1 cellular context compared by ENCODE assay signal in the genomic region with DNA sequence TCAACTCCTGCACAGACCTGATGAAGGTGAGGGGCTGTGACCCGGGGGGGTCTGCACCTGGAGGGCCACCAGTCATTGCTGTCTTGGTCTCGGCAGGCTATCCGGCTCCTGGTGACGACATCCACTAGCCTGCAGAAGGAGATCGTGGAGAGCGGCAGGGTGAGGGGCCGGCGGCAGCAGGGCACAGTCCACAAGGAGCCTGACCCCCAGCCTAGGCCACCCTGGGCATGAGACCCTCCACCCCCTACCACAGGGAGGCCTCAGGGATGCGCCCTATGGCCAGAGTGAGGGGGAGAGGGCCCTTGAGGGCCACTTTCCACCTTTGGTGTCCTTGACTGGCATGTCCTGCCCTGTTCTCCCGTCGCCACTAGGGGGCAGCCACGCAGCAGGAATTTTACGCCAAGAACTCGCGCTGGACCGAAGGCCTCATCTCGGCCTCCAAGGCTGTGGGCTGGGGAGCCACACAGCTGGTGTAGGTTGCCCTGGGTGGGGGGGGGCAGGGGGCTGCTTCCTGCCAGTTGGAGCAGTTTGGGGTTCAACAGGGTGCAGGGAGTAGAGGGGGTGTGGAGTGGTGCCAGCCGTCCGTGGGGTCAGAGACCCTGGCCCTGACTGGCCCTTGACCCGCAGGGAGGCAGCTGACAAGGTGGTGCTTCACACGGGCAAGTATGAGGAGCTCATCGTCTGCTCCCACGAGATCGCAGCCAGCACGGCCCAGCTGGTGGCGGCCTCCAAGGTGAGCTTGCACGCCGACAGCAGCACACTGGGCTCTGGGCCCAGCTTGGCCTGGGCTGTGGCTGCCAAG.
TF ChIP-seq lines count a peak whose summit lies in the region.

No MANE protein-coding gene starts in this region.

TF ChIP-seq in HEK293, 187 proteins besides CTCF, POLR2A, EP300 and RAD21 (continued from another document and continues in another):
- TF ChIP-seq ZNF792 (tag by site-specific recombination; IDR thresholded peaks at IDR 0.05): no peak
- TF ChIP-seq ZNF514 (tag by site-specific recombination; IDR thresholded peaks at IDR 0.05): no peak
- no peak for TF ChIP-seq GLI4 (tag by site-specific recombination; IDR thresholded peaks at IDR 0.05)
- TF ChIP-seq, protein P1, sequence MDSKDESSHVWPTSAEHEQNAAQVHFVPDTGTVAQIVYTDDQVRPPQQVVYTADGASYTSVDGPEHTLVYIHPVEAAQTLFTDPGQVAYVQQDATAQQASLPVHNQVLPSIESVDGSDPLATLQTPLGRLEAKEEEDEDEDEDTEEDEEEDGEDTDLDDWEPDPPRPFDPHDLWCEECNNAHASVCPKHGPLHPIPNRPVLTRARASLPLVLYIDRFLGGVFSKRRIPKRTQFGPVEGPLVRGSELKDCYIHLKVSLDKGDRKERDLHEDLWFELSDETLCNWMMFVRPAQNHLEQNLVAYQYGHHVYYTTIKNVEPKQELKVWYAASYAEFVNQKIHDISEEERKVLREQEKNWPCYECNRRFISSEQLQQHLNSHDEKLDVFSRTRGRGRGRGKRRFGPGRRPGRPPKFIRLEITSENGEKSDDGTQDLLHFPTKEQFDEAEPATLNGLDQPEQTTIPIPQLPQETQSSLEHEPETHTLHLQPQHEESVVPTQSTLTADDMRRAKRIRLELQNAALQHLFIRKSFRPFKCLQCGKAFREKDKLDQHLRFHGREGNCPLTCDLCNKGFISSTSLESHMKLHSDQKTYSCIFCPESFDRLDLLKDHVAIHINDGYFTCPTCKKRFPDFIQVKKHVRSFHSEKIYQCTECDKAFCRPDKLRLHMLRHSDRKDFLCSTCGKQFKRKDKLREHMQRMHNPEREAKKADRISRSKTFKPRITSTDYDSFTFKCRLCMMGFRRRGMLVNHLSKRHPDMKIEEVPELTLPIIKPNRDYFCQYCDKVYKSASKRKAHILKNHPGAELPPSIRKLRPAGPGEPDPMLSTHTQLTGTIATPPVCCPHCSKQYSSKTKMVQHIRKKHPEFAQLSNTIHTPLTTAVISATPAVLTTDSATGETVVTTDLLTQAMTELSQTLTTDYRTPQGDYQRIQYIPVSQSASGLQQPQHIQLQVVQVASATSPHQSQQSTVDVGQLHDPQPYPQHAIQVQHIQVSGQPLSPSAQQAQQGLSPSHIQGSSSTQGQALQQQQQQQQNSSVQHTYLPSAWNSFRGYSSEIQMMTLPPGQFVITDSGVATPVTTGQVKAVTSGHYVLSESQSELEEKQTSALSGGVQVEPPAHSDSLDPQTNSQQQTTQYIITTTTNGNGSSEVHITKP (tag by site-specific recombination; IDR thresholded peaks at IDR 0.05): no peak
- no peak for TF ChIP-seq ZNF596 (tag by site-specific recombination; IDR thresholded peaks at IDR 0.05)
- no peak for TF ChIP-seq ZNF133 (tag by site-specific recombination; IDR thresholded peaks at IDR 0.05)
- no peak for TF ChIP-seq ZNF350 (tag by site-specific recombination; IDR thresholded peaks at IDR 0.05)
- TF ChIP-seq, protein P2, sequence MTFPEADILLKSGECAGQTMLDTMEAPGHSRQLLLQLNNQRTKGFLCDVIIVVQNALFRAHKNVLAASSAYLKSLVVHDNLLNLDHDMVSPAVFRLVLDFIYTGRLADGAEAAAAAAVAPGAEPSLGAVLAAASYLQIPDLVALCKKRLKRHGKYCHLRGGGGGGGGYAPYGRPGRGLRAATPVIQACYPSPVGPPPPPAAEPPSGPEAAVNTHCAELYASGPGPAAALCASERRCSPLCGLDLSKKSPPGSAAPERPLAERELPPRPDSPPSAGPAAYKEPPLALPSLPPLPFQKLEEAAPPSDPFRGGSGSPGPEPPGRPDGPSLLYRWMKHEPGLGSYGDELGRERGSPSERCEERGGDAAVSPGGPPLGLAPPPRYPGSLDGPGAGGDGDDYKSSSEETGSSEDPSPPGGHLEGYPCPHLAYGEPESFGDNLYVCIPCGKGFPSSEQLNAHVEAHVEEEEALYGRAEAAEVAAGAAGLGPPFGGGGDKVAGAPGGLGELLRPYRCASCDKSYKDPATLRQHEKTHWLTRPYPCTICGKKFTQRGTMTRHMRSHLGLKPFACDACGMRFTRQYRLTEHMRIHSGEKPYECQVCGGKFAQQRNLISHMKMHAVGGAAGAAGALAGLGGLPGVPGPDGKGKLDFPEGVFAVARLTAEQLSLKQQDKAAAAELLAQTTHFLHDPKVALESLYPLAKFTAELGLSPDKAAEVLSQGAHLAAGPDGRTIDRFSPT (tag by site-specific recombination; IDR thresholded peaks at IDR 0.05): peak; percentile 73; the same call in 1 of the 2 replicates
- peak; percentile 29; the same call in 1 of the 2 replicates for TF ChIP-seq ZXDB (tag by site-specific recombination; IDR thresholded peaks at IDR 0.05)
- TF ChIP-seq ZNF621 (tag by site-specific recombination; IDR thresholded peaks at IDR 0.05): no peak
- TF ChIP-seq ZNF175 (tag by site-specific recombination; IDR thresholded peaks at IDR 0.05): no peak
- peak; percentile 40 for TF ChIP-seq SP7 (tag by site-specific recombination; IDR thresholded peaks at IDR 0.05)
- TF ChIP-seq ZNF248 (tag by site-specific recombination; IDR thresholded peaks at IDR 0.05): no peak
- TF ChIP-seq, protein P3, sequence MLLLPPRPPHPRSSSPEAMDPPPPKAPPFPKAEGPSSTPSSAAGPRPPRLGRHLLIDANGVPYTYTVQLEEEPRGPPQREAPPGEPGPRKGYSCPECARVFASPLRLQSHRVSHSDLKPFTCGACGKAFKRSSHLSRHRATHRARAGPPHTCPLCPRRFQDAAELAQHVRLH (tag by site-specific recombination; IDR thresholded peaks at IDR 0.05): no peak
- TF ChIP-seq, protein P4, sequence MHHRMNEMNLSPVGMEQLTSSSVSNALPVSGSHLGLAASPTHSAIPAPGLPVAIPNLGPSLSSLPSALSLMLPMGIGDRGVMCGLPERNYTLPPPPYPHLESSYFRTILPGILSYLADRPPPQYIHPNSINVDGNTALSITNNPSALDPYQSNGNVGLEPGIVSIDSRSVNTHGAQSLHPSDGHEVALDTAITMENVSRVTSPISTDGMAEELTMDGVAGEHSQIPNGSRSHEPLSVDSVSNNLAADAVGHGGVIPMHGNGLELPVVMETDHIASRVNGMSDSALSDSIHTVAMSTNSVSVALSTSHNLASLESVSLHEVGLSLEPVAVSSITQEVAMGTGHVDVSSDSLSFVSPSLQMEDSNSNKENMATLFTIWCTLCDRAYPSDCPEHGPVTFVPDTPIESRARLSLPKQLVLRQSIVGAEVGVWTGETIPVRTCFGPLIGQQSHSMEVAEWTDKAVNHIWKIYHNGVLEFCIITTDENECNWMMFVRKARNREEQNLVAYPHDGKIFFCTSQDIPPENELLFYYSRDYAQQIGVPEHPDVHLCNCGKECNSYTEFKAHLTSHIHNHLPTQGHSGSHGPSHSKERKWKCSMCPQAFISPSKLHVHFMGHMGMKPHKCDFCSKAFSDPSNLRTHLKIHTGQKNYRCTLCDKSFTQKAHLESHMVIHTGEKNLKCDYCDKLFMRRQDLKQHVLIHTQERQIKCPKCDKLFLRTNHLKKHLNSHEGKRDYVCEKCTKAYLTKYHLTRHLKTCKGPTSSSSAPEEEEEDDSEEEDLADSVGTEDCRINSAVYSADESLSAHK (tag by site-specific recombination; IDR thresholded peaks at IDR 0.05): no peak
- no peak for TF ChIP-seq ZNF394 (tag by site-specific recombination; IDR thresholded peaks at IDR 0.05; ENCODE audit: borderline replicate concordance)
- TF ChIP-seq ZNF184 (tag by site-specific recombination; IDR thresholded peaks at IDR 0.05): no peak
- TF ChIP-seq, protein P5, sequence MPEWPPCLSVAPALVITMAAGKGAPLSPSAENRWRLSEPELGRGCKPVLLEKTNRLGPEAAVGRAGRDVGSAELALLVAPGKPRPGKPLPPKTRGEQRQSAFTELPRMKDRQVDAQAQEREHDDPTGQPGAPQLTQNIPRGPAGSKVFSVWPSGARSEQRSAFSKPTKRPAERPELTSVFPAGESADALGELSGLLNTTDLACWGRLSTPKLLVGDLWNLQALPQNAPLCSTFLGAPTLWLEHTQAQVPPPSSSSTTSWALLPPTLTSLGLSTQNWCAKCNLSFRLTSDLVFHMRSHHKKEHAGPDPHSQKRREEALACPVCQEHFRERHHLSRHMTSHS (tag by site-specific recombination; IDR thresholded peaks at IDR 0.05): no peak
- TF ChIP-seq ZNF837 (tag by site-specific recombination; IDR thresholded peaks at IDR 0.05): no peak
- TF ChIP-seq ZNF433 (tag by site-specific recombination; IDR thresholded peaks at IDR 0.05; ENCODE audit: low read depth): no peak
- no peak for TF ChIP-seq ZNF555 (tag by site-specific recombination; conservative IDR thresholded peaks at IDR 0.05)
- TF ChIP-seq, protein P6, sequence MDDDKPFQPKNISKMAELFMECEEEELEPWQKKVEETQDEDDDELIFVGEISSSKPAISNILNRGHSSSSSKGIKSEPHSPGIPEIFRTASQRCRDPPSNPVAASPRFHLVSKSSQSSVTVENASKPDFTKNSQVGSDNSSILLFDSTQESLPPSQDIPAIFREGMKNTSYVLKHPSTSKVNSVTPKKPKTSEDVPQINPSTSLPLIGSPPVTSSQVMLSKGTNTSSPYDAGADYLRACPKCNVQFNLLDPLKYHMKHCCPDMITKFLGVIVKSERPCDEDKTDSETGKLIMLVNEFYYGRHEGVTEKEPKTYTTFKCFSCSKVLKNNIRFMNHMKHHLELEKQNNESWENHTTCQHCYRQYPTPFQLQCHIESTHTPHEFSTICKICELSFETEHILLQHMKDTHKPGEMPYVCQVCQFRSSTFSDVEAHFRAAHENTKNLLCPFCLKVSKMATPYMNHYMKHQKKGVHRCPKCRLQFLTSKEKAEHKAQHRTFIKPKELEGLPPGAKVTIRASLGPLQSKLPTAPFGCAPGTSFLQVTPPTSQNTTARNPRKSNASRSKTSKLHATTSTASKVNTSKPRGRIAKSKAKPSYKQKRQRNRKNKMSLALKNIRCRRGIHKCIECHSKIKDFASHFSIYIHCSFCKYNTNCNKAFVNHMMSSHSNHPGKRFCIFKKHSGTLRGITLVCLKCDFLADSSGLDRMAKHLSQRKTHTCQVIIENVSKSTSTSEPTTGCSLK (tag by site-specific recombination; IDR thresholded peaks at IDR 0.05): no peak
- TF ChIP-seq ZNF416 (tag by site-specific recombination; IDR thresholded peaks at IDR 0.05): no peak
- no peak for TF ChIP-seq ZNF843 (tag by site-specific recombination; IDR thresholded peaks at IDR 0.05)
- 0 out of 2 replicates have a peak, but pooled peaks have one; percentile 54 for TF ChIP-seq ZNF501 (tag by site-specific recombination; IDR thresholded peaks at IDR 0.05)
- TF ChIP-seq PRDM1 (tag by site-specific recombination; IDR thresholded peaks at IDR 0.05): no peak
- TF ChIP-seq ZNF24 (tag by site-specific recombination; IDR thresholded peaks at IDR 0.05): no peak
- TF ChIP-seq ZSCAN30 (tag by site-specific recombination; IDR thresholded peaks at IDR 0.05): 0 out of 2 replicates have a peak, but pooled peaks have one; percentile 31
- TF ChIP-seq, protein P7, sequence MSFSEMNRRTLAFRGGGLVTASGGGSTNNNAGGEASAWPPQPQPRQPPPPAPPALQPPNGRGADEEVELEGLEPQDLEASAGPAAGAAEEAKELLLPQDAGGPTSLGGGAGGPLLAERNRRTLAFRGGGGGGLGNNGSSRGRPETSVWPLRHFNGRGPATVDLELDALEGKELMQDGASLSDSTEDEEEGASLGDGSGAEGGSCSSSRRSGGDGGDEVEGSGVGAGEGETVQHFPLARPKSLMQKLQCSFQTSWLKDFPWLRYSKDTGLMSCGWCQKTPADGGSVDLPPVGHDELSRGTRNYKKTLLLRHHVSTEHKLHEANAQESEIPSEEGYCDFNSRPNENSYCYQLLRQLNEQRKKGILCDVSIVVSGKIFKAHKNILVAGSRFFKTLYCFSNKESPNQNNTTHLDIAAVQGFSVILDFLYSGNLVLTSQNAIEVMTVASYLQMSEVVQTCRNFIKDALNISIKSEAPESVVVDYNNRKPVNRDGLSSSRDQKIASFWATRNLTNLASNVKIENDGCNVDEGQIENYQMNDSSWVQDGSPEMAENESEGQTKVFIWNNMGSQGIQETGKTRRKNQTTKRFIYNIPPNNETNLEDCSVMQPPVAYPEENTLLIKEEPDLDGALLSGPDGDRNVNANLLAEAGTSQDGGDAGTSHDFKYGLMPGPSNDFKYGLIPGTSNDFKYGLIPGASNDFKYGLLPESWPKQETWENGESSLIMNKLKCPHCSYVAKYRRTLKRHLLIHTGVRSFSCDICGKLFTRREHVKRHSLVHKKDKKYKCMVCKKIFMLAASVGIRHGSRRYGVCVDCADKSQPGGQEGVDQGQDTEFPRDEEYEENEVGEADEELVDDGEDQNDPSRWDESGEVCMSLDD (tag by site-specific recombination; IDR thresholded peaks at IDR 0.05): no peak
- no peak for TF ChIP-seq ZNF677 (tag by site-specific recombination; IDR thresholded peaks at IDR 0.05)
- no peak for TF ChIP-seq KLF1 (tag by site-specific recombination; IDR thresholded peaks at IDR 0.05)
- TF ChIP-seq, protein P8, sequence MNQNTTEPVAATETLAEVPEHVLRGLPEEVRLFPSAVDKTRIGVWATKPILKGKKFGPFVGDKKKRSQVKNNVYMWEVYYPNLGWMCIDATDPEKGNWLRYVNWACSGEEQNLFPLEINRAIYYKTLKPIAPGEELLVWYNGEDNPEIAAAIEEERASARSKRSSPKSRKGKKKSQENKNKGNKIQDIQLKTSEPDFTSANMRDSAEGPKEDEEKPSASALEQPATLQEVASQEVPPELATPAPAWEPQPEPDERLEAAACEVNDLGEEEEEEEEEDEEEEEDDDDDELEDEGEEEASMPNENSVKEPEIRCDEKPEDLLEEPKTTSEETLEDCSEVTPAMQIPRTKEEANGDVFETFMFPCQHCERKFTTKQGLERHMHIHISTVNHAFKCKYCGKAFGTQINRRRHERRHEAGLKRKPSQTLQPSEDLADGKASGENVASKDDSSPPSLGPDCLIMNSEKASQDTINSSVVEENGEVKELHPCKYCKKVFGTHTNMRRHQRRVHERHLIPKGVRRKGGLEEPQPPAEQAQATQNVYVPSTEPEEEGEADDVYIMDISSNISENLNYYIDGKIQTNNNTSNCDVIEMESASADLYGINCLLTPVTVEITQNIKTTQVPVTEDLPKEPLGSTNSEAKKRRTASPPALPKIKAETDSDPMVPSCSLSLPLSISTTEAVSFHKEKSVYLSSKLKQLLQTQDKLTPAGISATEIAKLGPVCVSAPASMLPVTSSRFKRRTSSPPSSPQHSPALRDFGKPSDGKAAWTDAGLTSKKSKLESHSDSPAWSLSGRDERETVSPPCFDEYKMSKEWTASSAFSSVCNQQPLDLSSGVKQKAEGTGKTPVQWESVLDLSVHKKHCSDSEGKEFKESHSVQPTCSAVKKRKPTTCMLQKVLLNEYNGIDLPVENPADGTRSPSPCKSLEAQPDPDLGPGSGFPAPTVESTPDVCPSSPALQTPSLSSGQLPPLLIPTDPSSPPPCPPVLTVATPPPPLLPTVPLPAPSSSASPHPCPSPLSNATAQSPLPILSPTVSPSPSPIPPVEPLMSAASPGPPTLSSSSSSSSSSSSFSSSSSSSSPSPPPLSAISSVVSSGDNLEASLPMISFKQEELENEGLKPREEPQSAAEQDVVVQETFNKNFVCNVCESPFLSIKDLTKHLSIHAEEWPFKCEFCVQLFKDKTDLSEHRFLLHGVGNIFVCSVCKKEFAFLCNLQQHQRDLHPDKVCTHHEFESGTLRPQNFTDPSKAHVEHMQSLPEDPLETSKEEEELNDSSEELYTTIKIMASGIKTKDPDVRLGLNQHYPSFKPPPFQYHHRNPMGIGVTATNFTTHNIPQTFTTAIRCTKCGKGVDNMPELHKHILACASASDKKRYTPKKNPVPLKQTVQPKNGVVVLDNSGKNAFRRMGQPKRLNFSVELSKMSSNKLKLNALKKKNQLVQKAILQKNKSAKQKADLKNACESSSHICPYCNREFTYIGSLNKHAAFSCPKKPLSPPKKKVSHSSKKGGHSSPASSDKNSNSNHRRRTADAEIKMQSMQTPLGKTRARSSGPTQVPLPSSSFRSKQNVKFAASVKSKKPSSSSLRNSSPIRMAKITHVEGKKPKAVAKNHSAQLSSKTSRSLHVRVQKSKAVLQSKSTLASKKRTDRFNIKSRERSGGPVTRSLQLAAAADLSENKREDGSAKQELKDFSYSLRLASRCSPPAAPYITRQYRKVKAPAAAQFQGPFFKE (tag by site-specific recombination; IDR thresholded peaks at IDR 0.05; ENCODE audit: borderline replicate concordance): no peak
- no peak for TF ChIP-seq ZNF664 (tag by site-specific recombination; IDR thresholded peaks at IDR 0.05)
- no peak for TF ChIP-seq ZNF302 (tag by site-specific recombination; IDR thresholded peaks at IDR 0.05; ENCODE audit: low read depth)
- no peak for TF ChIP-seq ZFP3 (tag by site-specific recombination; IDR thresholded peaks at IDR 0.05; ENCODE audit: low read depth)
